Comparison of ENCODE assay signal across 1 cellular context in genomic region chr2:156400704-156401678, GRCh38.
TF ChIP-seq lines count a peak whose summit lies in the region.

No MANE protein-coding gene starts in this region.

TF ChIP-seq in HepG2, 621 proteins besides CTCF, POLR2A, EP300 and RAD21 (continued from another document and continues in another):
- TF ChIP-seq TFDP1 (CRISPR knock-in tag; IDR thresholded peaks at IDR 0.05; ENCODE audit: borderline replicate concordance) = peak; percentile 20; the same call in 1 of the 2 replicates
- TF ChIP-seq PRPF4 (IDR thresholded peaks at IDR 0.05; ENCODE audit: low read depth, low read length, poor library complexity, severe bottlenecking) = peak; percentile 84
- no peak for TF ChIP-seq BRCA1 (CRISPR knock-in tag; IDR thresholded peaks at IDR 0.05)
- TF ChIP-seq ZNF224 (CRISPR knock-in tag; IDR thresholded peaks at IDR 0.05) = 0 out of 2 replicates have a peak, but pooled peaks have one; percentile 11
- no peak; the same call in 1 of the 2 replicates for TF ChIP-seq MEIS2 (CRISPR knock-in tag; IDR thresholded peaks at IDR 0.05)
- 0 out of 2 replicates have a peak, but pooled peaks have one; percentile 56 for TF ChIP-seq ZSCAN30 (CRISPR knock-in tag; IDR thresholded peaks at IDR 0.05)
- TF ChIP-seq KAT8 (CRISPR knock-in tag; IDR thresholded peaks at IDR 0.05) = peak; percentile 77
- TF ChIP-seq ZNF460 (CRISPR knock-in tag; IDR thresholded peaks at IDR 0.05; ENCODE audit: borderline replicate concordance) = no peak
- 0 out of 2 replicates have a peak, but pooled peaks have one; percentile 21 for TF ChIP-seq SALL1 (CRISPR knock-in tag; IDR thresholded peaks at IDR 0.05)
- TF ChIP-seq HDAC2 (CRISPR knock-in tag; IDR thresholded peaks at IDR 0.05) = 0 out of 2 replicates have a peak, but pooled peaks have one; percentile 37
- TF ChIP-seq ZNF383 (CRISPR knock-in tag; IDR thresholded peaks at IDR 0.05; ENCODE audit: borderline replicate concordance) = no peak
- TF ChIP-seq CAMTA2 (CRISPR knock-in tag; IDR thresholded peaks at IDR 0.05; ENCODE audit: borderline replicate concordance) = no peak
- 0 out of 4 replicates have a peak, but pooled peaks of 1 of the 2 experiments have one; percentile 19 for TF ChIP-seq REST (IDR thresholded peaks at IDR 0.05; ENCODE audit: borderline replicate concordance in 1 of 2, low read depth in 1 of 2, low read length in 2 of 2)
- TF ChIP-seq IKZF4 (CRISPR knock-in tag; IDR thresholded peaks at IDR 0.05; ENCODE audit: borderline replicate concordance, low read depth, not compliant biosample characterization) = peak; percentile 12
- peak in 1 of 2 experiments; percentile 78; a peak in 2 of 4 replicates for TF ChIP-seq KLF16 (CRISPR knock-in tag; IDR thresholded peaks at IDR 0.05)
- no peak; the same call in 1 of the 2 replicates for TF ChIP-seq TBX2 (CRISPR knock-in tag; IDR thresholded peaks at IDR 0.05; ENCODE audit: borderline replicate concordance)
- no peak for TF ChIP-seq ZNF543 (CRISPR knock-in tag; IDR thresholded peaks at IDR 0.05)
- no peak for TF ChIP-seq SPEN (CRISPR knock-in tag; IDR thresholded peaks at IDR 0.05; ENCODE audit: low read depth)
- TF ChIP-seq CREBL2 (CRISPR knock-in tag; IDR thresholded peaks at IDR 0.05; ENCODE audit: borderline replicate concordance) = no peak
- no peak for TF ChIP-seq ZNF790 (CRISPR knock-in tag; IDR thresholded peaks at IDR 0.05; ENCODE audit: borderline replicate concordance)
- TF ChIP-seq ZNF749 (CRISPR knock-in tag; IDR thresholded peaks at IDR 0.05; ENCODE audit: borderline replicate concordance) = 0 out of 2 replicates have a peak, but pooled peaks have one; percentile 21
- 0 out of 2 replicates have a peak, but pooled peaks have one; percentile 47 for TF ChIP-seq EHMT2 (IDR thresholded peaks at IDR 0.05; ENCODE audit: borderline replicate concordance, low read depth, low read length)
- TF ChIP-seq ZBTB46 (CRISPR knock-in tag; IDR thresholded peaks at IDR 0.05; ENCODE audit: borderline replicate concordance) = peak; percentile 91; the same call in 1 of the 2 replicates
- no peak for TF ChIP-seq ZNF567 (CRISPR knock-in tag; IDR thresholded peaks at IDR 0.05; ENCODE audit: borderline replicate concordance)
- 0 out of 2 replicates have a peak, but pooled peaks have one; percentile 12 for TF ChIP-seq RERE (CRISPR knock-in tag; IDR thresholded peaks at IDR 0.05; ENCODE audit: low read depth)
- no peak for TF ChIP-seq GZF1 (CRISPR knock-in tag; IDR thresholded peaks at IDR 0.05)
- no peak for TF ChIP-seq FIP1L1 (IDR thresholded peaks at IDR 0.05; ENCODE audit: borderline replicate concordance, insufficient read depth, low read depth, low read length)
- no peak for TF ChIP-seq KLF12 (CRISPR knock-in tag; IDR thresholded peaks at IDR 0.05; ENCODE audit: borderline replicate concordance)
- 0 out of 2 replicates have a peak, but pooled peaks have one; percentile 0 for TF ChIP-seq ZNF343 (CRISPR knock-in tag; IDR thresholded peaks at IDR 0.05)
- TF ChIP-seq MTF1 (CRISPR knock-in tag; IDR thresholded peaks at IDR 0.05) = no peak
- peak; percentile 73; the same call in 1 of the 2 replicates for TF ChIP-seq NFKBIZ (CRISPR knock-in tag; IDR thresholded peaks at IDR 0.05)
- TF ChIP-seq SRY (CRISPR knock-in tag; IDR thresholded peaks at IDR 0.05) = 0 out of 2 replicates have a peak, but pooled peaks have one; percentile 7
- peak; percentile 55; the same call in 1 of the 2 replicates for TF ChIP-seq ARNT2 (CRISPR knock-in tag; IDR thresholded peaks at IDR 0.05; ENCODE audit: low read depth)
- peak; percentile 24; the same call in 1 of the 2 replicates for TF ChIP-seq JUNB (CRISPR knock-in tag; IDR thresholded peaks at IDR 0.05; ENCODE audit: borderline replicate concordance)
- peak; percentile 29; the same call in 1 of the 2 replicates for TF ChIP-seq ZFP36L1 (CRISPR knock-in tag; IDR thresholded peaks at IDR 0.05)
- 0 out of 2 replicates have a peak, but pooled peaks have one; percentile 40 for TF ChIP-seq THRA (CRISPR knock-in tag; IDR thresholded peaks at IDR 0.05; ENCODE audit: borderline replicate concordance)
- no peak; the same call in 1 of the 2 replicates for TF ChIP-seq HMG20A (CRISPR knock-in tag; IDR thresholded peaks at IDR 0.05; ENCODE audit: borderline replicate concordance)
- TF ChIP-seq ZNF142 (CRISPR knock-in tag; IDR thresholded peaks at IDR 0.05) = 0 out of 2 replicates have a peak, but pooled peaks have one; percentile 52
- TF ChIP-seq ZNF253 (CRISPR knock-in tag; IDR thresholded peaks at IDR 0.05; ENCODE audit: borderline replicate concordance) = no peak
- TF ChIP-seq TARDBP (CRISPR knock-in tag; IDR thresholded peaks at IDR 0.05) = peak; percentile 29; the same call in 1 of the 2 replicates
- TF ChIP-seq ZNF775 (CRISPR knock-in tag; IDR thresholded peaks at IDR 0.05; ENCODE audit: borderline replicate concordance) = 0 out of 2 replicates have a peak, but pooled peaks have one; percentile 44
- TF ChIP-seq NR2F2 (IDR thresholded peaks at IDR 0.05; ENCODE audit: borderline replicate concordance, low read depth) = peak; percentile 67; the same call in 1 of the 2 replicates
